ENCODE assay signal across 19 cellular contexts in the genomic region with DNA sequence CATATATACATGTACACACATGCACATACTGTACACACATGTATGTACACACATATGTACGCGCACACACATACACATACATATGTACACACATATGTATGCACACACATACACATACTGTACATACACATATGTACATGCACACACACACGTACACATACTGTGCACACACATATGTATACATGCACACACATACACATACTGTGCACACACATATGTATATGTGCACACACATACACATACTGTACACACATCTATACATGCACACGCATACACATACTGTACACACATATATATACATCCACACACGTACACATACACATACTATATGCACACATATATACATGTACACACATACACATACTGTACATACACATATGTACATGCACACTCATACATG.
"Had no signal": no experiment of that assay in that cellular context is flagged by ENCODE, and none has a peak within 500 bp of the region (broad histone marks: within the 10 kb centered on the region; RNA-seq: fewer than 3 reads in every experiment).

No MANE protein-coding gene starts in this region.

- H3K4me3 Mint-ChIP-seq: immature natural killer cell, memory B cell, nephron progenitor cell had no signal

- H3K4me3 ChIP-seq: esophagus muscularis mucosa, gastroesophageal sphincter, left ventricle myocardium inferior, lower lobe of right lung, right atrium auricular region, smooth muscle cell had no signal

- H3K27me3 ChIP-seq: esophagus muscularis mucosa, gastroesophageal sphincter, neutrophil, right atrium auricular region had no signal

- H3K36me3 Mint-ChIP-seq: immature natural killer cell had no signal

- FAIRE-seq: endometrium had no signal

- H3K36me3 ChIP-seq: esophagus muscularis mucosa, gastroesophageal sphincter, left ventricle myocardium inferior, lower lobe of right lung, neutrophil, right atrium auricular region had no signal

- DNase-seq: effector memory CD4-positive, alpha-beta T cell; glutamatergic neuron; immature natural killer cell; kidney; left cardiac atrium; left ventricle myocardium inferior; lower lobe of right lung; naive B cell; nephron progenitor cell; stimulated activated CD4-positive, alpha-beta T cell treated with anti-CD3 and anti-CD28 coated beads, Interleukin-2, amount 100 ng/mL, for 48 hours; stimulated activated naive CD4-positive, alpha-beta T cell treated with Interleukin-2 at 50 U/mL for 16 hours; trophoblast cell had no signal

- H3K9me3 ChIP-seq: esophagus muscularis mucosa, gastroesophageal sphincter, left ventricle myocardium inferior, lower lobe of right lung, neutrophil, right atrium auricular region had no signal

- H3K4me1 Mint-ChIP-seq: immature natural killer cell had no signal

- H3K27ac ChIP-seq: lower lobe of right lung had no signal

- H3K27me3 Mint-ChIP-seq: memory B cell, naive B cell had no signal

- H3K27ac Mint-ChIP-seq: memory B cell, nephron progenitor cell had no signal

- H3K4me2 ChIP-seq: smooth muscle cell had no signal

- ATAC-seq: gastroesophageal sphincter, left cardiac atrium, lower lobe of right lung had no signal

- H3K9me3 Mint-ChIP-seq: immature natural killer cell, memory B cell, nephron progenitor cell had no signal
